In genomic region chr4:81723927-81724587, GRCh38 we compare ENCODE assay signal across 2 cellular contexts.
TF ChIP-seq lines count a peak whose summit lies in the region.

No MANE protein-coding gene starts in this region.

TF ChIP-seq in liver, 16 proteins besides CTCF, POLR2A, EP300 and RAD21 (continued from another document):
- TF ChIP-seq HNF4A (conservative IDR thresholded peaks at IDR 0.05) (peak in 1 of 2 donors; percentile 35), HNF4G (IDR thresholded peaks at IDR 0.05) (no peak), TAF1 (conservative IDR thresholded peaks at IDR 0.05) (no peak), ZBTB33 (IDR thresholded peaks at IDR 0.05) (no peak), SP1 (IDR thresholded peaks at IDR 0.05) (no peak), GABPA (IDR thresholded peaks at IDR 0.05 in 1 of 2, conservative IDR thresholded peaks at IDR 0.05 in 1 of 2) (no peak)

TF ChIP-seq in HepG2, 621 proteins besides CTCF, POLR2A, EP300 and RAD21 (continued from another document):
- no peak for TF ChIP-seq ZNF503 (CRISPR knock-in tag; IDR thresholded peaks at IDR 0.05)
- no peak for TF ChIP-seq MAZ (IDR thresholded peaks at IDR 0.05; ENCODE audit: borderline replicate concordance, low read depth, low read length)
- TF ChIP-seq MAZ (CRISPR knock-in tag; IDR thresholded peaks at IDR 0.05; ENCODE audit: low read depth): no peak
- TF ChIP-seq RBM39 (IDR thresholded peaks at IDR 0.05; ENCODE audit: low read depth, low read length, poor library complexity, severe bottlenecking): no peak
